In the genomic region with DNA sequence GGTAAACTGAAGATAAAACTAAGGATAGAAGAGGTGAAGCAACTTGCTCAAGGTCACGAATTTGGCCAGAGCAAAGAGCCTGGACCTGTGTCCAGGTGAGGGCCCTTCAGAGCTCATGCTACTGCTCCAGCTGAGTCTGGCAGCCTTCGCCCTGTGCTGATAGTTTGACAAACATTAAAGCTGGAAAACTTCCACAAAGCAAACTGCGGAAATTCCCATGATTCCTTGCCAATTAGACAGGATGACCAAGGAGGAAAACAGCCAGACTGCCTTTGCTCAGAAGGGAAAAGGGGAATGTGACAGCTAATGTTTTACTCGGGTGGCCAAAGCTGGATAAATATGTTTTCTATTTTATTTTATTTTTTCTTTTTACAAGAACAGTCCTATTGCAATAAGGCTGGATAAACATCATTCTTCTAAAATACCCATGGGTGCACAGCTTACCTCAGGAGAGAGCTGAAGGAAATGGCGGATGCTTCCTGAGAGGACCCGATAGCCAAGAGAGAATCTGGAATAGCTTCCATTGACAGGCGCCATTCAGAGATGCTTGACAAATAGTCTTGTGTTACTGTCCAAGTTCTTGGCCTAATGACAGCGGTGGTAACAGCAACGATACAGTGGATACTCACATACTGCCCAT, we compare ENCODE assay signal across 3 cellular contexts.
TF ChIP-seq lines count a peak whose summit lies in the region.

No MANE protein-coding gene starts in this region.

TF ChIP-seq in SK-N-SH, 30 proteins besides CTCF, POLR2A, EP300 and RAD21:
- TF ChIP-seq MAX (IDR thresholded peaks at IDR 0.05; ENCODE audit: low read depth) (no peak), RFX5 (IDR thresholded peaks at IDR 0.05; ENCODE audit: low read length) (no peak)
- TF ChIP-seq, protein P1, sequence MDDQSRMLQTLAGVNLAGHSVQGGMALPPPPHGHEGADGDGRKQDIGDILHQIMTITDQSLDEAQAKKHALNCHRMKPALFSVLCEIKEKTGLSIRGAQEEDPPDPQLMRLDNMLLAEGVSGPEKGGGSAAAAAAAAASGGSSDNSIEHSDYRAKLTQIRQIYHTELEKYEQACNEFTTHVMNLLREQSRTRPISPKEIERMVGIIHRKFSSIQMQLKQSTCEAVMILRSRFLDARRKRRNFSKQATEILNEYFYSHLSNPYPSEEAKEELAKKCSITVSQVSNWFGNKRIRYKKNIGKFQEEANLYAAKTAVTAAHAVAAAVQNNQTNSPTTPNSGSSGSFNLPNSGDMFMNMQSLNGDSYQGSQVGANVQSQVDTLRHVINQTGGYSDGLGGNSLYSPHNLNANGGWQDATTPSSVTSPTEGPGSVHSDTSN (IDR thresholded peaks at IDR 0.05), result peak; percentile 8; the same call in 1 of the 2 replicates

TF ChIP-seq in SK-N-SH treated with all-trans-retinoic acid at 6 μM for 48 hours, 23 proteins besides CTCF, POLR2A, EP300 and RAD21 (continued from another document and continues in another):
- TF ChIP-seq, protein P2, sequence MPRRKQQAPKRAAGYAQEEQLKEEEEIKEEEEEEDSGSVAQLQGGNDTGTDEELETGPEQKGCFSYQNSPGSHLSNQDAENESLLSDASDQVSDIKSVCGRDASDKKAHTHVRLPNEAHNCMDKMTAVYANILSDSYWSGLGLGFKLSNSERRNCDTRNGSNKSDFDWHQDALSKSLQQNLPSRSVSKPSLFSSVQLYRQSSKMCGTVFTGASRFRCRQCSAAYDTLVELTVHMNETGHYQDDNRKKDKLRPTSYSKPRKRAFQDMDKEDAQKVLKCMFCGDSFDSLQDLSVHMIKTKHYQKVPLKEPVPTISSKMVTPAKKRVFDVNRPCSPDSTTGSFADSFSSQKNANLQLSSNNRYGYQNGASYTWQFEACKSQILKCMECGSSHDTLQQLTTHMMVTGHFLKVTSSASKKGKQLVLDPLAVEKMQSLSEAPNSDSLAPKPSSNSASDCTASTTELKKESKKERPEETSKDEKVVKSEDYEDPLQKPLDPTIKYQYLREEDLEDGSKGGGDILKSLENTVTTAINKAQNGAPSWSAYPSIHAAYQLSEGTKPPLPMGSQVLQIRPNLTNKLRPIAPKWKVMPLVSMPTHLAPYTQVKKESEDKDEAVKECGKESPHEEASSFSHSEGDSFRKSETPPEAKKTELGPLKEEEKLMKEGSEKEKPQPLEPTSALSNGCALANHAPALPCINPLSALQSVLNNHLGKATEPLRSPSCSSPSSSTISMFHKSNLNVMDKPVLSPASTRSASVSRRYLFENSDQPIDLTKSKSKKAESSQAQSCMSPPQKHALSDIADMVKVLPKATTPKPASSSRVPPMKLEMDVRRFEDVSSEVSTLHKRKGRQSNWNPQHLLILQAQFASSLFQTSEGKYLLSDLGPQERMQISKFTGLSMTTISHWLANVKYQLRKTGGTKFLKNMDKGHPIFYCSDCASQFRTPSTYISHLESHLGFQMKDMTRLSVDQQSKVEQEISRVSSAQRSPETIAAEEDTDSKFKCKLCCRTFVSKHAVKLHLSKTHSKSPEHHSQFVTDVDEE (CRISPR knock-in tag; IDR thresholded peaks at IDR 0.05), result no peak
- no peak for TF ChIP-seq ARNTL (CRISPR knock-in tag; IDR thresholded peaks at IDR 0.05; ENCODE audit: borderline replicate concordance, low read depth)
- TF ChIP-seq GLIS3 (CRISPR knock-in tag; IDR thresholded peaks at IDR 0.05), result no peak
- TF ChIP-seq OSR1 (CRISPR knock-in tag; IDR thresholded peaks at IDR 0.05), result no peak
- no peak for TF ChIP-seq PATZ1 (CRISPR knock-in tag; IDR thresholded peaks at IDR 0.05; ENCODE audit: borderline replicate concordance)
- TF ChIP-seq ZFP30 (CRISPR knock-in tag; IDR thresholded peaks at IDR 0.05), result no peak
- no peak for TF ChIP-seq TOX (CRISPR knock-in tag; IDR thresholded peaks at IDR 0.05; ENCODE audit: borderline replicate concordance)
- no peak for TF ChIP-seq CSRNP3 (CRISPR knock-in tag; IDR thresholded peaks at IDR 0.05)
- no peak for TF ChIP-seq BACH2 (CRISPR knock-in tag; IDR thresholded peaks at IDR 0.05; ENCODE audit: borderline replicate concordance)
- TF ChIP-seq, protein P3, sequence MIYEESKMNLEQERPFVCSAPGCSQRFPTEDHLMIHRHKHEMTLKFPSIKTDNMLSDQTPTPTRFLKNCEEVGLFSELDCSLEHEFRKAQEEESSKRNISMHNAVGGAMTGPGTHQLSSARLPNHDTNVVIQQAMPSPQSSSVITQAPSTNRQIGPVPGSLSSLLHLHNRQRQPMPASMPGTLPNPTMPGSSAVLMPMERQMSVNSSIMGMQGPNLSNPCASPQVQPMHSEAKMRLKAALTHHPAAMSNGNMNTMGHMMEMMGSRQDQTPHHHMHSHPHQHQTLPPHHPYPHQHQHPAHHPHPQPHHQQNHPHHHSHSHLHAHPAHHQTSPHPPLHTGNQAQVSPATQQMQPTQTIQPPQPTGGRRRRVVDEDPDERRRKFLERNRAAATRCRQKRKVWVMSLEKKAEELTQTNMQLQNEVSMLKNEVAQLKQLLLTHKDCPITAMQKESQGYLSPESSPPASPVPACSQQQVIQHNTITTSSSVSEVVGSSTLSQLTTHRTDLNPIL (CRISPR knock-in tag; IDR thresholded peaks at IDR 0.05; ENCODE audit: low read depth), result no peak
- TF ChIP-seq PPARA (CRISPR knock-in tag; IDR thresholded peaks at IDR 0.05; ENCODE audit: borderline replicate concordance), result no peak
- TF ChIP-seq ESRRG (CRISPR knock-in tag; IDR thresholded peaks at IDR 0.05), result no peak
- no peak for TF ChIP-seq ZFP3 (CRISPR knock-in tag; IDR thresholded peaks at IDR 0.05)

TF ChIP-seq in endothelial cell of umbilical vein, 7 proteins besides CTCF, POLR2A, EP300 and RAD21 (continued from another document):
- TF ChIP-seq GATA2 (IDR thresholded peaks at IDR 0.05; ENCODE audit: insufficient read depth, insufficient read length, low read depth, low read length), result no peak
- no peak for TF ChIP-seq FOS (IDR thresholded peaks at IDR 0.05; ENCODE audit: borderline replicate concordance, insufficient read depth, low read length)
- TF ChIP-seq EZH2 (IDR thresholded peaks at IDR 0.05; ENCODE audit: borderline replicate concordance, low read depth, low read length, severe bottlenecking), result no peak
- no peak for TF ChIP-seq MAX (IDR thresholded peaks at IDR 0.05; ENCODE audit: insufficient read depth, insufficient read length)
- no peak for TF ChIP-seq POLR2AphosphoS5 (IDR thresholded peaks at IDR 0.05; ENCODE audit: insufficient read depth, low read depth, low read length)
- TF ChIP-seq MYC (IDR thresholded peaks at IDR 0.05; ENCODE audit: low read depth, low read length), result no peak
